In the genomic region with DNA sequence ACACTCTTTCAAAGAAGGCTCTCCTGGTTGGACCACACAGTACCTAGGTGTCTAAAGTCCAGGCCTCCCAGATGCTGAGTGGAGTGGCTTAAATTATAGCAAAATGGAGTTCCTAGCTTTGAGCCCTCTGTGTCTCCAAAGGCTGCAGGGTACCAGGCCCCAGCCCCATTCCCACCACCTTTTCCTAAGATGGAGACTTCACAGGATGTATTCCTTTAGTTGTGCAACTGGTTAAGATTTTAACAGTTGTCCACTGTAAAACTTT, we compare ENCODE assay signal across 11 cellular contexts. TPM values are rescaled to one million over a fixed set of nuclear protein-coding genes. Genes with fewer than 3 reads are reported as not detected.
DNase-seq lines count a peak whose midpoint lies in the region; ATAC-seq and TF ChIP-seq lines count a peak whose summit lies in the region.
"Had no signal": no experiment of that assay in that cellular context is flagged by ENCODE, and none has a peak within 500 bp of the region (broad histone marks: within the 10 kb centered on the region; RNA-seq: fewer than 3 reads in every experiment).

No MANE protein-coding gene starts in this region.

- H3K4me1 ChIP-seq in NT2/D1 (ENCODE audit: insufficient read depth, insufficient read length), result peaks cover 14% of the 10 kb centered on the region
- peaks cover 27 to 96% (median 72%) of the 10 kb centered on the region in 3 donors for H3K4me1 ChIP-seq in esophagus squamous epithelium
- peaks cover 22% of the 10 kb centered on the region for H3K4me1 ChIP-seq in testis

- no peaks in the 10 kb centered on the region for H3K9me3 ChIP-seq in NT2/D1 (ENCODE audit: insufficient read depth, low read length)
- no peaks in the 10 kb centered on the region for H3K9me3 ChIP-seq in esophagus squamous epithelium
- no peaks in the 10 kb centered on the region for H3K9me3 ChIP-seq in testis

- no peak for ATAC-seq in naive thymus-derived CD8-positive, alpha-beta T cell
- ATAC-seq in GM19351 (IDR thresholded peaks at IDR 0.05; ENCODE audit: unreplicated experiment), result no peak

- H3K27me3 Mint-ChIP-seq in naive thymus-derived CD8-positive, alpha-beta T cell, result peaks cover 0 to 37% (median 5%) of the 10 kb centered on the region in 5 donors

- H3K36me3 ChIP-seq in NT2/D1 (ENCODE audit: insufficient read depth, insufficient read length, low read length) (peaks cover 95% of the 10 kb centered on the region), esophagus squamous epithelium (peaks cover 0 to 30% (median 0%) of the 10 kb centered on the region in 3 donors), testis (ENCODE audit: low read depth, missing control alignments) (no peaks in the 10 kb centered on the region)

- H3K9me3 Mint-ChIP-seq in naive thymus-derived CD8-positive, alpha-beta T cell, result no peaks in the 10 kb centered on the region

- H3K4me3 ChIP-seq in NT2/D1 (ENCODE audit: insufficient read length, low read depth) (peak overlapping the region; percentile 22), esophagus squamous epithelium (peak overlapping the region in 2 of 4 donors; percentile 85 to 91), retinal pigment epithelial cell (ENCODE audit: low read length) (peak overlapping the region; percentile 97), testis (no peak overlapping the region)

- peak overlapping the region in 3 of 10 donors; percentile 8 to 62 (median 22) for H3K27ac Mint-ChIP-seq in naive thymus-derived CD8-positive, alpha-beta T cell

- no peak for TF ChIP-seq CTCF in esophagus squamous epithelium (IDR thresholded peaks at IDR 0.05)
- no peak for TF ChIP-seq CTCF in retinal pigment epithelial cell (conservative IDR thresholded peaks at IDR 0.05; ENCODE audit: low read depth, low read length)
- TF ChIP-seq CTCF in testis (IDR thresholded peaks at IDR 0.05), result no peak

- DNase-seq in G401 (ENCODE audit: low spot score) (peak; percentile 9), NT2/D1 (ENCODE audit: low read depth, low spot score) (no peak), esophagus squamous epithelium (lab: John Stamatoyannopoulos, UW) (no peak), retinal pigment epithelial cell (ENCODE audit: low read depth) (no peak), testis (no peak), mesenteric fat pad (ENCODE audit: low spot score) (no peak)
- no peak for DNase-seq in naive thymus-derived CD8-positive, alpha-beta T cell
- DNase-seq: GF-D8; NCI-H187 treated with DMSO at 0.1 percent for 48 hours; stimulated activated CD4-positive, alpha-beta T cell treated with anti-CD3 and anti-CD28 coated beads, Interleukin-4, amount 100 ng/mL, for 1 hour had no signal

- POLR2A ChIA-PET in naive thymus-derived CD8-positive, alpha-beta T cell (lab: Charles Lee), result interaction anchor here (1.2 to 1.5 kb wide), 2 partner anchors 10 to 12 kb away, joined by 3 to 4 read pairs; no protein-coding TSS in a partner anchor

- in situ Hi-C loops in G401 (cut with HindIII; ENCODE audit: low sequenced_read_pairs), result no loop called here

- no peak overlapping the region for H3K9ac ChIP-seq in NT2/D1 (ENCODE audit: insufficient read length, low read depth)

- H3K4me1 Mint-ChIP-seq in naive thymus-derived CD8-positive, alpha-beta T cell, result peaks cover 30 to 83% (median 80%) of the 10 kb centered on the region in 4 donors

- intact Hi-C loops in esophagus squamous epithelium (cut with DNase I) (no loop called here), testis (cut with DNase I; ENCODE audit: low total_unique reads) (no loop called here)

- peak overlapping the region in 5 of 10 donors; percentile 24 to 53 (median 48) for H3K4me3 Mint-ChIP-seq in naive thymus-derived CD8-positive, alpha-beta T cell

- H3K27ac ChIP-seq in esophagus squamous epithelium, result peak overlapping the region in 3 of 4 donors; percentile 97 to 100 (median 99)
- H3K27ac ChIP-seq in testis, result no peak overlapping the region

- no peak for TF ChIP-seq POLR2A in esophagus squamous epithelium (IDR thresholded peaks at IDR 0.05)
- no peak for TF ChIP-seq POLR2A in testis (IDR thresholded peaks at IDR 0.05)

- H3K36me3 Mint-ChIP-seq in naive thymus-derived CD8-positive, alpha-beta T cell, result peaks cover 0 to 6% (median 2%) of the 10 kb centered on the region in 3 donors

- H3K27me3 ChIP-seq in NT2/D1 (ENCODE audit: insufficient read depth, insufficient read length), result no peaks in the 10 kb centered on the region
- no peaks in the 10 kb centered on the region for H3K27me3 ChIP-seq in esophagus squamous epithelium
- H3K27me3 ChIP-seq in testis, result no peaks in the 10 kb centered on the region

RNA-seq across cellular contexts. Expression of a gene that starts 4.9 kb away (rescaled TPM):
- 15.4 and 18.6 TPM in 2 replicates for total RNA-seq in G401 (2014; rRNA removed; shearing (Covaris generic))
- total RNA-seq in esophagus squamous epithelium (10 to 100 TPM in 2 of 4 donors, 1 to 10 TPM in 2; 4.2 to 26.5 (median 9.0) TPM), testis (10 to 100 TPM in 1 of 2 donors, 1 to 10 TPM in 1; 9.8 to 14.6 TPM), mesenteric fat pad (56.2 TPM)
- 10 to 100 TPM; 30.9 to 32.5 TPM for total RNA-seq in naive thymus-derived CD8-positive, alpha-beta T cell
- 1 to 10 TPM; 2.3 to 4.9 (median 4.8) TPM for polyA plus RNA-seq in naive thymus-derived CD8-positive, alpha-beta T cell
- polyA plus RNA-seq in testis (ENCODE audit: insufficient read depth, low read depth, low replicate concordance), result 7.5 TPM

Comparison
In these comparisons a context has a peak if more than half of its experiments do, and no peak if none do; other contexts are left out.
1. H3K4me3 ChIP-seq: peak in NT2/D1 (single experiment) and retinal pigment epithelial cell (single experiment); none in testis (0 of 2).
2. H3K27ac ChIP-seq: peak in esophagus squamous epithelium (3 of 4); none in testis (0 of 2).